ENCODE assay signal across 8 cellular contexts in the genomic region with DNA sequence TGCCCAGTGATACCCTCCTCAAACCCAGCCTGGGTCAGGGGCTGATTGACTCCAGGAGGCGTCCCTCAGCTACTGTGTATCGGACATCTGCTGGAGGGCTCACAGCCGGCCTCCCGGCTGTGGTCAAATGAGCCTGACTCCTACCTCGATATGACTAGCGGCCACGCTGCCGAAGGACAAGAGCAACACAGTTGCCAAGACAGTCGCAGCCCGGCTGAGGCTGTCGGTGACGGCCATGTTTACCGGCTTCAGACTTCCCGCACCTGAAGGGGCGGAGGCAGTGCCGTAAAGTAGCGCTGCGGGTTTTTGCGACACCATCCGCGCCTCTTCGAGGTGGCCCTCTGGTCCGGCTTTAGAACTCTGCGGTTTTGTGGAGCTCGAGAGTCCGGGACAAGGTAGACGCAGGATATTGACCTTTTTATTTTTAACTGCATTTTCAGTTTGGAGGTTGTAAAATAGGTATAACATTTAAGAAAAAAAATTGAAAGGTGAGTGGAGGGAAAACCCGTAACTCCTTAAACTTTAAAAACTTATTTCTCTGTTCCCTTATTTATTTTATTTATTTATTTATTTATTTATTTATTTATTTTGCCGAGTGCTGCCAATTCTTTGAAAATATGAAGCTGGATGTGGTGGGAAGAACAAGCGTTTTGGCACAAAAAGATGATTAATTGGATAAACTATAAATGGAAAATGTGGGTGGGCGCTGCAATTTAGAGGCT. TPM values are rescaled to one million over a fixed set of nuclear protein-coding genes. Genes with fewer than 3 reads are reported as not detected.
A peak's percentile ranks its signal among the peaks of the same experiment; 100 is the strongest.
DNase-seq lines count a peak whose midpoint lies in the region; ATAC-seq and FAIRE-seq lines count a peak whose summit lies in the region.

TSS of gene PIGK (minus strand) at position 265 of the 722 bp plus-strand sequence. CDS start at position 237, 28 bp downstream.

- H3K4me3 ChIP-seq in NT2/D1 (ENCODE audit: insufficient read length, low read depth), result peak within 1 kb of the TSS; percentile 71
- peak within 1 kb of the TSS; percentile 77 for H3K4me3 ChIP-seq in mesodermal cell (ENCODE audit: extremely low read depth, insufficient read depth, low read length, poor library complexity, severe bottlenecking)

- H3K27ac ChIP-seq in mesodermal cell (ENCODE audit: low read depth, low read length, severe bottlenecking), result peak within 1 kb of the TSS; percentile 58

- peak within 1 kb of the TSS; percentile 88 for H3K9ac ChIP-seq in NT2/D1 (ENCODE audit: insufficient read length, low read depth)

- H3K4me1 ChIP-seq in NT2/D1 (ENCODE audit: insufficient read depth, insufficient read length) (peaks cover 3% of the 10 kb centered on the region), mesodermal cell (ENCODE audit: control insufficient read depth, insufficient read depth, low read length, poor library complexity, severe bottlenecking) (no peaks in the 10 kb centered on the region)

- in situ Hi-C loops in Caki2 (cut with HindIII; ENCODE audit: low pct_unique_long_range_greater_than_20kb, low sequenced_read_pairs), result no loop called here

- H3K36me3 ChIP-seq in NT2/D1 (ENCODE audit: insufficient read depth, insufficient read length, low read length), result peaks cover 31% of the 10 kb centered on the region
- peaks cover 7% of the 10 kb centered on the region for H3K36me3 ChIP-seq in mesodermal cell (ENCODE audit: control insufficient read depth, insufficient read depth, low read length)

- FAIRE-seq in endometrium (lab: Jason Lieb, UNC), result peak; percentile 60

- ATAC-seq in GM21381 (IDR thresholded peaks at IDR 0.05; ENCODE audit: unreplicated experiment), result peak; percentile 92

- H3K9me3 ChIP-seq in NT2/D1 (ENCODE audit: insufficient read depth, low read length) (peaks cover 30% of the 10 kb centered on the region), mesodermal cell (ENCODE audit: control insufficient read depth, low read length) (no peaks in the 10 kb centered on the region)

- H3K27me3 ChIP-seq in NT2/D1 (ENCODE audit: insufficient read depth, insufficient read length), result no peaks in the 10 kb centered on the region

- peak; percentile 74 for DNase-seq in Caki2 (ENCODE audit: low read depth)
- peak in 75 of 76 experiments; percentile 23 to 91 (median 77) for DNase-seq in HUDEP-2 (lab: John Stamatoyannopoulos, UW; ENCODE audit: unreplicated experiment in 76 of 76)
- peak; percentile 92 for DNase-seq in NT2/D1 (ENCODE audit: low read depth, low spot score)
- peak; percentile 86 for DNase-seq in activated CD8-positive, alpha-beta memory T cell treated with anti-CD3 and anti-CD28 coated beads, Interleukin-2, amount 50 U/mL, for 4 hours
- peak; percentile 70 to 75 for DNase-seq in stimulated activated CD8-positive, alpha-beta memory T cell treated with anti-CD3 and anti-CD28 coated beads, Interleukin-15, amount 100 ng/mL, for 4 hours (ENCODE audit: low read depth in 2 of 2)

- 0 to 1% methylated on average over 25 to 26 of the region's 31 CpGs for WGBS in mesodermal cell (ENCODE audit: insufficient coverage in 2 of 2), 2 experiments

RNA-seq across cellular contexts. Expression of gene PIGK, which starts in this region (rescaled TPM):
- total RNA-seq in Caki2 (2014; rRNA removed; shearing (Covaris generic); ENCODE audit: low replicate concordance), result 32.2 and 50.0 TPM in 2 replicates
- polyA plus RNA-seq in mesodermal cell (2013, experiment 1 of 2), result 35.7 TPM
- 36.6 TPM for polyA plus RNA-seq in mesodermal cell (2013, experiment 2 of 2)

Comparison
In these comparisons a context has a peak if more than half of its experiments do, and no peak if none do; other contexts are left out.
1. Peak in every context shown above with its lines: DNase-seq, ATAC-seq, H3K4me3 ChIP-seq and H3K27ac ChIP-seq.